Comparison of ENCODE assay signal across 7 cellular contexts in the genomic region with DNA sequence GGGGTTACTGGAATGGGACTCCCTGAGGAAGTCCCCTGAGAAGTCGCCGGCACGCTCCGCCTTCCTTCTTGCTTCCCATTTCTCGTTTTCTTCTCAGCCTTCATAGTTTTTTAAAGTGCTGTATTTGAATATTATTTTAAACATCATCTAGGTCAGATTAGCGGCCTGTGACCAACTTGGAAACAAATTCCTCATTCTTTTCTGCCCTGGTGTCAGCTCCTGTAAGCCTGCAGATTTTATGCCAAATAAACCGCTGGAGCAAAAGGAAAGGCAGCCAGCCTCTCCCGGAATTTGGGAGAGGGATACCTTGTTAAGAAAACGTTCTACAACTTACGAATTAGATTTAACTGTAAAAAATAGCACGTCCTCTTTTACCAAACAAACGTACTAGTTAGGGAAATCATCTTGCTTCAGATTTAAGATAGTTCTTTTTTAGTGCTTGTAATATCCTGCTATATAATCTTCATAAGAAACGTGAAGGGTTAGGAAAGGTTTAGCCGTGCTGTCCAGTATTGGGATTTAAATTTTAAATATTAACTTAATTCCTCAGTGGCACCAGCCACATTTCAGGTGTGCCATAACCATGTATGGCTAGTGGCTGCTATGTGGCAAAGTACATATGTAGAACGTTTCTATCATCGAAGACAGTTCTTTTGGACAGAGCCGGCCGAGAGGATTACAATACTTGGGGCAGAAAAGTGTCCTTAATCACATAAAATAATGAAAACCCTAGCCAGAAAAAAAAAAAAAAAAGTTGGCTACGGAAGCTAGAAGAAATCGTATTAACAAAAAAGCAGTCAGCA. TPM values are rescaled to one million over a fixed set of nuclear protein-coding genes. Genes with fewer than 3 reads are reported as not detected.
A peak's percentile ranks its signal among the peaks of the same experiment; 100 is the strongest.
DNase-seq lines count a peak whose midpoint lies in the region; ATAC-seq, FAIRE-seq and TF ChIP-seq lines count a peak whose summit lies in the region.

No MANE protein-coding gene starts in this region.

- H3K9me3 ChIP-seq in PC-9 (ENCODE audit: insufficient read depth, low read depth) (no peaks in the 10 kb centered on the region), pancreas (no peaks in the 10 kb centered on the region)

- intact Hi-C loops in PC-9 (cut with micrococcal nuclease; ENCODE audit: unreplicated experiment): loop anchor here (5.0 kb wide), 1 partner anchor 63 kb away; a partner anchor contains a TSS
- intact Hi-C loops in pancreas (cut with DNase I): no loop called here

- peaks cover 17% of the 10 kb centered on the region; the same call in 1 of the 2 replicates for H4K20me1 ChIP-seq in PC-9 (ENCODE audit: insufficient read depth)

- peaks cover 38% of the 10 kb centered on the region for H3K4me1 ChIP-seq in PC-9 (replicated peaks; ENCODE audit: insufficient read depth)
- peaks cover 5 to 12% (median 12%) of the 10 kb centered on the region in 3 donors for H3K4me1 ChIP-seq in pancreas

- no peak for DNase-seq in H7
- DNase-seq in PC-9: no peak
- no peak for DNase-seq in epithelial cell of prostate (ENCODE audit: low read depth, low spot score)
- DNase-seq in pancreas: no peak

- peak overlapping the region; percentile 62 for H3K4me3 ChIP-seq in H7 (ENCODE audit: insufficient read depth, low read depth, low read length)
- H3K4me3 ChIP-seq in PC-9: peak overlapping the region; percentile 99
- H3K4me3 ChIP-seq in pancreas: peak overlapping the region; percentile 54 to 91 (median 74)

- POLR2A ChIA-PET in PC-9 (lab: Charles Lee; ENCODE audit: unreplicated experiment): interaction anchor here (0.6 to 1.3 kb wide), 7 partner anchors 22 to 507 kb away, joined by 3 to 35 read pairs (median 6); a partner anchor contains a TSS

- TSS peak; percentile 49 for BruUV-seq in PC-9 (replicated peaks; lab: Mats Ljungman, UMichigan)

- no peaks in the 10 kb centered on the region for H3K9me2 ChIP-seq in PC-9 (ENCODE audit: insufficient read depth)

- H2AFZ ChIP-seq in PC-9: peak overlapping the region; percentile 93

- CTCF ChIA-PET in PC-9 (lab: Charles Lee): interaction anchor here (1.0 kb wide), 1 partner anchor 50 kb away, joined by 5 read pairs; no protein-coding TSS in a partner anchor

- no peak for ATAC-seq in pancreas
- ATAC-seq in GM18511 (IDR thresholded peaks at IDR 0.05; ENCODE audit: unreplicated experiment): no peak
- no peak for ATAC-seq in GM18519 (IDR thresholded peaks at IDR 0.05; ENCODE audit: low FRiP score, unreplicated experiment)
- ATAC-seq in GM21423 (IDR thresholded peaks at IDR 0.05; ENCODE audit: unreplicated experiment): no peak

- H3K4me2 ChIP-seq in PC-9: peak overlapping the region; percentile 93

- H3F3A ChIP-seq in PC-9 (ENCODE audit: insufficient read depth, low read depth): 0 out of 2 replicates have a peak, but pooled peaks cover 20% of the 10 kb centered on the region

- H3K27ac ChIP-seq in PC-9: peak overlapping the region; percentile 79
- peak overlapping the region; percentile 94 for H3K27ac ChIP-seq in epithelial cell of prostate
- peak overlapping the region; percentile 99 to 100 (median 99) for H3K27ac ChIP-seq in pancreas

- H3K36me3 ChIP-seq in H7 (replicated peaks; ENCODE audit: control insufficient read depth, insufficient read depth, low read length): no peaks in the 10 kb centered on the region
- 0 out of 2 replicates have a peak, but pooled peaks cover 6% of the 10 kb centered on the region for H3K36me3 ChIP-seq in PC-9 (ENCODE audit: low read depth)
- H3K36me3 ChIP-seq in pancreas: no peaks in the 10 kb centered on the region

- H3K27me3 ChIP-seq in H7 (ENCODE audit: control insufficient read depth, insufficient read depth, low read length) (no peaks in the 10 kb centered on the region), PC-9 (ENCODE audit: insufficient read depth, low read depth) (no peaks in the 10 kb centered on the region), pancreas (no peaks in the 10 kb centered on the region)

- WGBS in pancreas, 2 donors: 10% methylated on average over 20 of the region's 20 CpGs

- no peak for FAIRE-seq in pancreas (lab: Jason Lieb, UNC)

- TF ChIP-seq CTCF in PC-9 (conservative IDR thresholded peaks at IDR 0.05) (no peak), pancreas (IDR thresholded peaks at IDR 0.05) (no peak)

- peaks cover 67% of the 10 kb centered on the region for H3K79me2 ChIP-seq in PC-9 (ENCODE audit: low read depth)

RNA-seq across cellular contexts. Expression of a gene that starts 0.7 kb away (rescaled TPM):
- total RNA-seq in H7 (2014; rRNA removed; shearing (Covaris generic)): 46.9 and 57.9 TPM in 2 replicates
- 77.2 and 78.1 TPM in 2 replicates for total RNA-seq in PC-9 (2021)
- total RNA-seq in pancreas: 10 to 100 TPM; 24.8 to 30.5 (median 26.3) TPM
- 10 to 100 TPM; 22.8 to 37.1 TPM for polyA plus RNA-seq in pancreas
